In genomic region chr11:76626266-76626665, GRCh38 we compare ENCODE assay signal across 18 cellular contexts. TPM values are rescaled to one million over a fixed set of nuclear protein-coding genes. Genes with fewer than 3 reads are reported as not detected.
DNase-seq lines count a peak whose midpoint lies in the region; ATAC-seq and TF ChIP-seq lines count a peak whose summit lies in the region.
"Had no signal": no experiment of that assay in that cellular context is flagged by ENCODE, and none has a peak within 500 bp of the region (broad histone marks: within the 10 kb centered on the region; RNA-seq: fewer than 3 reads in every experiment).

No MANE protein-coding gene starts in this region.

- no peak for ATAC-seq in stimulated activated naive CD8-positive, alpha-beta T cell treated with anti-CD3 and anti-CD28 coated beads, Interleukin-15, Interleukin-2, amounts not matched to agents 100 U/mL and 50 U/mL, for 24 hours
- no peak for ATAC-seq in stimulated activated naive CD8-positive, alpha-beta T cell treated with anti-CD3 and anti-CD28 coated beads, Interleukin-15, amount 100 ng/mL, for 72 hours
- no peak for ATAC-seq in activated B cell treated with CpG ODN at 0.5 μM for 24 hours (ENCODE audit: low read depth)
- no peak for ATAC-seq in natural killer cell
- no peak for ATAC-seq in GM18909 (IDR thresholded peaks at IDR 0.05; ENCODE audit: poor library complexity, unreplicated experiment)
- no peak for ATAC-seq in lower lobe of right lung
- no peak for ATAC-seq in right lobe of liver

- no peak overlapping the region for H3K27ac ChIP-seq in lower lobe of right lung
- H3K27ac ChIP-seq in right lobe of liver: no peak overlapping the region
- H3K27ac ChIP-seq: neutrophil, prostate gland, vagina had no signal

- H3K27ac Mint-ChIP-seq in stimulated activated naive CD8-positive, alpha-beta T cell treated with anti-CD3 and anti-CD28 coated beads, Interleukin-15, amount 100 ng/mL, for 72 hours: peak overlapping the region in 1 of 2 donors; percentile 36
- H3K27ac Mint-ChIP-seq in activated B cell treated with CpG ODN at 0.5 μM for 24 hours (peak overlapping the region; percentile 89), natural killer cell (peak overlapping the region in 1 of 2 donors; percentile 62)
- H3K27ac Mint-ChIP-seq: H9 had no signal

- H3K27me3 ChIP-seq in lower lobe of right lung (ENCODE audit: low read depth) (no peaks in the 10 kb centered on the region), right lobe of liver (no peaks in the 10 kb centered on the region)
- H3K27me3 ChIP-seq: cardiac muscle cell, vagina had no signal

- 86% methylated on average over 1 of the region's 3 CpGs for WGBS in right lobe of liver (ENCODE audit: insufficient coverage, low coverage, low lambda C conversion rate, missing lambda C conversion rate)

- no peaks in the 10 kb centered on the region for H3K36me3 Mint-ChIP-seq in activated B cell treated with CpG ODN at 0.5 μM for 24 hours (ENCODE audit: low read depth)
- no peaks in the 10 kb centered on the region for H3K36me3 Mint-ChIP-seq in natural killer cell
- H3K36me3 Mint-ChIP-seq: CD4-positive, CD25-positive, alpha-beta regulatory T cell had no signal

- H3K4me3 Mint-ChIP-seq in stimulated activated naive CD8-positive, alpha-beta T cell treated with anti-CD3 and anti-CD28 coated beads, Interleukin-15, amount 100 ng/mL, for 72 hours: peak overlapping the region in 1 of 2 donors; percentile 26
- H3K4me3 Mint-ChIP-seq in activated B cell treated with CpG ODN at 0.5 μM for 24 hours: no peak overlapping the region
- H3K4me3 Mint-ChIP-seq in natural killer cell: peak overlapping the region; percentile 31
- H3K4me3 Mint-ChIP-seq: H9 had no signal

- H3K4me3 ChIP-seq in lower lobe of right lung (no peak overlapping the region), right lobe of liver (no peak overlapping the region)
- H3K4me3 ChIP-seq: cardiac muscle cell, prostate gland, vagina had no signal

- POLR2A ChIA-PET in activated B cell treated with CpG ODN at 0.5 μM for 24 hours (lab: Charles Lee): interaction anchor here (1.5 to 10.3 kb wide), 4 partner anchors 12 to 46 kb away, joined by 5 to 193 read pairs (median 16); partner anchors contain the start of gene LRRC32

- CTCF ChIA-PET in activated B cell treated with CpG ODN at 0.5 μM for 24 hours (lab: Charles Lee): interaction anchor here (1.2 kb wide), 1 partner anchor 48 kb away, joined by 5 read pairs; no protein-coding TSS in a partner anchor

- H3K4me1 Mint-ChIP-seq in stimulated activated naive CD8-positive, alpha-beta T cell treated with anti-CD3 and anti-CD28 coated beads, Interleukin-15, amount 100 ng/mL, for 72 hours: peaks cover 72% of the 10 kb centered on the region
- H3K4me1 Mint-ChIP-seq in activated B cell treated with CpG ODN at 0.5 μM for 24 hours (peaks cover 61% of the 10 kb centered on the region), natural killer cell (peaks cover 21 to 34% of the 10 kb centered on the region in 2 donors)

- H3K4me1 ChIP-seq in lower lobe of right lung (peaks cover 43% of the 10 kb centered on the region), right lobe of liver (peaks cover 0 to 4% (median 0%) of the 10 kb centered on the region in 4 donors)
- H3K4me1 ChIP-seq: prostate gland had no signal

- TF ChIP-seq CTCF in activated B cell treated with CpG ODN at 0.5 μM for 24 hours (IDR thresholded peaks at IDR 0.05) (no peak), natural killer cell (IDR thresholded peaks at IDR 0.05) (no peak), lower lobe of right lung (IDR thresholded peaks at IDR 0.05) (no peak), right lobe of liver (IDR thresholded peaks at IDR 0.05) (no peak)

- no peak for TF ChIP-seq POLR2A in right lobe of liver (IDR thresholded peaks at IDR 0.05)

- intact Hi-C loops in activated B cell treated with CpG ODN at 0.5 μM for 24 hours (cut with micrococcal nuclease): loop anchor here (1.0 to 10.0 kb wide), 4 partner anchors 15 to 804 kb away; no protein-coding TSS in a partner anchor
- intact Hi-C loops in natural killer cell (cut with micrococcal nuclease): loop anchor here (5.0 kb wide), 1 partner anchor 46 kb away; the partner anchor contains the start of gene LRRC32
- intact Hi-C loops in lower lobe of right lung (cut with DNase I): no loop called here
- intact Hi-C loops in right lobe of liver (cut with DNase I): no loop called here

- no peaks in the 10 kb centered on the region for H3K27me3 Mint-ChIP-seq in stimulated activated naive CD8-positive, alpha-beta T cell treated with anti-CD3 and anti-CD28 coated beads, Interleukin-15, amount 100 ng/mL, for 72 hours
- H3K27me3 Mint-ChIP-seq in activated B cell treated with CpG ODN at 0.5 μM for 24 hours: peaks cover 26% of the 10 kb centered on the region
- H3K27me3 Mint-ChIP-seq in natural killer cell (ENCODE audit: low read depth in 2 of 2): peaks cover 46 to 55% of the 10 kb centered on the region in 2 donors
- H3K27me3 Mint-ChIP-seq: CD4-positive, CD25-positive, alpha-beta regulatory T cell had no signal

- H3K36me3 ChIP-seq in lower lobe of right lung (no peaks in the 10 kb centered on the region), right lobe of liver (no peaks in the 10 kb centered on the region)
- H3K36me3 ChIP-seq: cardiac muscle cell, neutrophil, prostate gland, vagina had no signal

- H3K9me3 ChIP-seq in lower lobe of right lung: no peaks in the 10 kb centered on the region
- peaks cover 0 to 3% (median 0%) of the 10 kb centered on the region in 4 donors for H3K9me3 ChIP-seq in right lobe of liver
- H3K9me3 ChIP-seq: prostate gland, vagina had no signal

- DNase-seq in stimulated activated naive CD8-positive, alpha-beta T cell treated with anti-CD3 and anti-CD28 coated beads, Interleukin-15, Interleukin-2, amounts not matched to agents 100 U/mL and 50 U/mL, for 24 hours: peak; percentile 3
- DNase-seq in stimulated activated naive CD8-positive, alpha-beta T cell treated with anti-CD3 and anti-CD28 coated beads, Interleukin-15, amount 100 ng/mL, for 72 hours: no peak
- DNase-seq in activated B cell treated with CpG ODN at 0.5 μM for 24 hours (no peak), natural killer cell (no peak), NCI-H2029 treated with DMSO at 0.1 percent for 48 hours (lab: John Stamatoyannopoulos, UW) (no peak), lower lobe of right lung (no peak), right lobe of liver (no peak)
- DNase-seq: activated naive CD4-positive, alpha-beta T cell treated with anti-CD3 and anti-CD28 coated beads, Interleukin-2, amount 50 U/mL, for 16 hours; H9; kidney; NCI-H187 treated with DMSO at 0.1 percent for 48 hours; NCI-H69 had no signal

- H3K9me3 Mint-ChIP-seq in stimulated activated naive CD8-positive, alpha-beta T cell treated with anti-CD3 and anti-CD28 coated beads, Interleukin-15, amount 100 ng/mL, for 72 hours: peaks cover 15 to 27% of the 10 kb centered on the region in 2 donors
- H3K9me3 Mint-ChIP-seq in activated B cell treated with CpG ODN at 0.5 μM for 24 hours: peaks cover 6% of the 10 kb centered on the region
- no peaks in the 10 kb centered on the region for H3K9me3 Mint-ChIP-seq in natural killer cell

RNA-seq across cellular contexts. Expression of gene LRRC32, which starts 44.3 kb away (rescaled TPM):
- total RNA-seq in activated B cell treated with CpG ODN at 0.5 μM for 24 hours (25.8 and 27.8 TPM in 2 replicates), natural killer cell (1 to 10 TPM in 2 of 3 donors, under 1 TPM in 1; 0.14 to 1.4 (median 1.4) TPM), lower lobe of right lung (121 TPM), right lobe of liver (10 to 100 TPM in 4 of 6 experiments, 1 to 10 TPM in 2; 7.4 to 19.5 (median 14.5) TPM)

Comparison
In these comparisons a context has a peak if more than half of its experiments do, and no peak if none do; other contexts are left out.
1. intact Hi-C loops: an anchor here in activated B cell treated with CpG ODN at 0.5 μM for 24 hours (1.0 to 10.0 kb wide) and natural killer cell (5.0 kb wide); none called in lower lobe of right lung and right lobe of liver.